19 cellular contexts compared by ENCODE assay signal in the genomic region with DNA sequence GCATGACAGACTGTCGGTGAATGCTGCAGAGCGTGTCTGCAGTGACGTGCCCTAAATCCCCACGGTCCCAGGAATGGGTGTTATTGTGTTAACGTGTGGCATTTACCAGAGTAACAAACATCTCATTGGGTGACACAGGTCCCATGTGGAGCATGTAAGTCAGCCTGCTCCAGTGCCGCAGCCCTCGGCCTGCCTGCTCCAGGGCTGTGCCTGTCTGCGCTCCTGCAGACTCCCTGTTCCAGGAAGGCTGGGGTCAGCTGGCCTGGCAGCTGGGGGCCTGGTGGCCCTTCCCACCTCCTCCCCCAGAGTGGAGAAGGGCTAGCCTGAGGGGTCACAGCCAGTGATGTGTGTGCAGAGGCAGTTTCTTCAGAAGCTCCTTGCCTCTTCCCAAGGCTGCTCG.
"Had no signal": no experiment of that assay in that cellular context is flagged by ENCODE, and none has a peak within 500 bp of the region (broad histone marks: within the 10 kb centered on the region; RNA-seq: fewer than 3 reads in every experiment).

No MANE protein-coding gene starts in this region.

- H3K36me3 ChIP-seq: esophagus squamous epithelium, left lung, lower lobe of right lung, prostate gland, stomach, thoracic aorta, transverse colon had no signal

- ATAC-seq: effector memory CD8-positive, alpha-beta T cell; left lung; lower lobe of right lung; naive thymus-derived CD4-positive, alpha-beta T cell had no signal

- H3K9ac ChIP-seq: parathyroid adenoma had no signal

- H3K4me1 ChIP-seq: esophagus squamous epithelium, left lung, lower lobe of right lung, parathyroid adenoma, prostate gland, stomach, transverse colon had no signal

- H3K4me1 Mint-ChIP-seq: immature natural killer cell; memory B cell; naive thymus-derived CD4-positive, alpha-beta T cell had no signal

- H3K79me2 ChIP-seq: parathyroid adenoma had no signal

- H3K27ac ChIP-seq: esophagus squamous epithelium, left lung, lower lobe of right lung, parathyroid adenoma, prostate gland, stomach, thoracic aorta, transverse colon had no signal

- H3K36me3 Mint-ChIP-seq: immature natural killer cell; memory B cell; naive thymus-derived CD4-positive, alpha-beta T cell had no signal

- H3K9me3 ChIP-seq: esophagus squamous epithelium, left lung, lower lobe of right lung, prostate gland, stomach, thoracic aorta, transverse colon had no signal

- FAIRE-seq: keratinocyte, small intestine had no signal

- H3K27ac Mint-ChIP-seq: effector memory CD8-positive, alpha-beta T cell; immature natural killer cell; memory B cell; naive thymus-derived CD4-positive, alpha-beta T cell had no signal

- H3K27me3 ChIP-seq: left lung, transverse colon had no signal

- H3K4me3 Mint-ChIP-seq: effector memory CD8-positive, alpha-beta T cell; immature natural killer cell; memory B cell; naive thymus-derived CD4-positive, alpha-beta T cell had no signal

- DNase-seq: effector memory CD8-positive, alpha-beta T cell; esophagus squamous epithelium; foreskin fibroblast; immature natural killer cell; left lung; lower lobe of right lung; naive thymus-derived CD4-positive, alpha-beta T cell; retina; small intestine; stimulated activated CD4-positive, alpha-beta T cell treated with anti-CD3 and anti-CD28 coated beads, Interleukin-12 subunit alpha, Interleukin-12 subunit beta, amount 100 ng/mL, for 4 hours; stimulated activated naive CD4-positive, alpha-beta T cell; stomach; substantia nigra; transverse colon had no signal

- H3K9me3 Mint-ChIP-seq: effector memory CD8-positive, alpha-beta T cell; immature natural killer cell; memory B cell; naive thymus-derived CD4-positive, alpha-beta T cell had no signal

- H3K4me3 ChIP-seq: esophagus squamous epithelium, left lung, lower lobe of right lung, prostate gland, stomach, thoracic aorta, transverse colon had no signal
